Comparison of ENCODE assay signal across 25 cellular contexts in the genomic region with DNA sequence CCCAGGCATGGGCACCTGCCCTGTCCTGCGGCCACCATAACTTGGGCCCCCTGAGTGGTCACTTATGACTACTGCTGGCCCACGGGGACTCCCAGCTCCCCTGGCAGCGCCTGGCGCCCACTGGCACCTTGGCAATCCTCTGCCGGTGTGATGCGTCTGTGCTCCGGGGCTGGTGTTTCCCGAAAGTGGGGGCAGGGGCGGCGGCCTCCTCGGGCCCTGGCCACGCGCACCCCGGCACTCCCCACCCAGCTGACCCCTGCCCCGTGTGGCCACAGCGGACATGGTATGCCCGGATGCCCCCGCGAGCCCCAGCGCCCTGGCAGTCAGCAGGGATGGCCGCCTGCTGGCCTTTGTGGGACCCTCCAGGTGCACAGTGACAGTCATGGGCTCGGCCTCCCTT.
"Had no signal": no experiment of that assay in that cellular context is flagged by ENCODE, and none has a peak within 500 bp of the region (broad histone marks: within the 10 kb centered on the region; RNA-seq: fewer than 3 reads in every experiment).

No MANE protein-coding gene starts in this region.

- H3K4me3 ChIP-seq: colonic mucosa, esophagus squamous epithelium, gastrocnemius medialis, heart right ventricle, left lung, lower lobe of right lung, mucosa of descending colon had no signal

- FAIRE-seq: endometrium, islet of Langerhans, keratinocyte had no signal

- H3K27me3 ChIP-seq: colonic mucosa, esophagus squamous epithelium, gastrocnemius medialis, heart right ventricle, left lung had no signal

- H3K36me3 ChIP-seq: colonic mucosa, gastrocnemius medialis had no signal

- H3K9me3 ChIP-seq: colonic mucosa, esophagus squamous epithelium, gastrocnemius medialis, heart right ventricle, left lung, lower lobe of right lung, mucosa of descending colon had no signal

- DNase-seq: colonic mucosa; cortex of kidney; effector CD8-positive, alpha-beta T cell; effector memory CD8-positive, alpha-beta T cell; endodermal cell; erythroblast; esophagus squamous epithelium; foreskin fibroblast; foreskin melanocyte; gastrocnemius medialis; glutamatergic neuron; head of caudate nucleus; heart right ventricle; hippocampal formation; left cardiac atrium; left lung; left ventricle myocardium superior; lower lobe of right lung; mesenchymal stem cell; mucosa of descending colon had no signal

- ATAC-seq: effector memory CD8-positive, alpha-beta T cell; esophagus mucosa; gastrocnemius medialis; heart right ventricle; left cardiac atrium; left lung; left ventricle myocardium superior; lower lobe of right lung; mucosa of descending colon had no signal

- H3K27ac ChIP-seq: colonic mucosa, epithelial cell of prostate, esophagus squamous epithelium, gastrocnemius medialis, heart right ventricle, left lung, lower lobe of right lung had no signal
